Comparison of ENCODE assay signal across 10 cellular contexts in genomic region chr12:124397807-124398577, GRCh38.
DNase-seq lines count a peak whose midpoint lies in the region; ATAC-seq and TF ChIP-seq lines count a peak whose summit lies in the region.
"Had no signal": no experiment of that assay in that cellular context is flagged by ENCODE, and none has a peak within 500 bp of the region (broad histone marks: within the 10 kb centered on the region; RNA-seq: fewer than 3 reads in every experiment).

No MANE protein-coding gene starts in this region.

- peaks cover 35% of the 10 kb centered on the region for H3K36me3 Mint-ChIP-seq in brain

- H3K79me2 ChIP-seq in osteoblast (ENCODE audit: insufficient read depth, low read length) = no peaks in the 10 kb centered on the region

- peaks cover 95% of the 10 kb centered on the region for H3K4me1 ChIP-seq in muscle layer of colon (ENCODE audit: insufficient read depth, low read length)
- H3K4me1 ChIP-seq in osteoblast (ENCODE audit: insufficient read depth, low read length) = peaks cover 10% of the 10 kb centered on the region

- H3K4me2 ChIP-seq in osteoblast (ENCODE audit: insufficient read depth, low read length) = no peak overlapping the region

- H3K9me3 Mint-ChIP-seq in brain = no peaks in the 10 kb centered on the region
- H3K9me3 Mint-ChIP-seq: stimulated activated memory B cell treated with anti-CD40 and anti-IgM and Interleukin-4, amounts not matched to agents 10 μg/mL and 1 μg/mL and 100 μg/mL, for 72 hours had no signal

- no peaks in the 10 kb centered on the region for H3K27me3 ChIP-seq in muscle layer of colon (ENCODE audit: control insufficient read depth in 1 of 2, insufficient read depth in 2 of 2, low read length in 2 of 2)
- no peaks in the 10 kb centered on the region for H3K27me3 ChIP-seq in osteoblast (ENCODE audit: insufficient read depth, low read length)

- H3K9me3 ChIP-seq in muscle layer of colon (ENCODE audit: low read length) (no peaks in the 10 kb centered on the region), osteoblast (ENCODE audit: low read depth, low read length) (no peaks in the 10 kb centered on the region)

- no peak for TF ChIP-seq CTCF in brain (conservative IDR thresholded peaks at IDR 0.05)
- no peak for TF ChIP-seq CTCF in osteoblast (IDR thresholded peaks at IDR 0.05; ENCODE audit: extremely low read depth, low read depth, low read length)

- H2AFZ ChIP-seq in osteoblast (ENCODE audit: low read length) = no peak overlapping the region

- peaks cover 52% of the 10 kb centered on the region for H3K36me3 ChIP-seq in muscle layer of colon (ENCODE audit: insufficient read depth, low read length)
- peaks cover 41% of the 10 kb centered on the region for H3K36me3 ChIP-seq in osteoblast (ENCODE audit: insufficient read depth, low read length)

- H3K27ac ChIP-seq in muscle layer of colon (ENCODE audit: low read depth, low read length) = peak overlapping the region; percentile 96
- no peak overlapping the region for H3K27ac ChIP-seq in osteoblast (ENCODE audit: low read depth, low read length)

- DNase-seq in COLO668 (lab: John Stamatoyannopoulos, UW; ENCODE audit: unreplicated experiment) (peak; percentile 73), LHCN-M2 (ENCODE audit: low read depth) (peak; percentile 55), osteoblast (ENCODE audit: insufficient read length, low spot score, missing footprints) (no peak), NCI-H510A treated with DMSO at 0.1 percent for 48 hours (lab: John Stamatoyannopoulos, UW) (no peak)
- DNase-seq in activated T-cell treated with anti-CD3 and anti-CD28 coated beads, Interleukin-2, amount 50 U/mL, for 48 hours = no peak
- DNase-seq: NCI-H187 had no signal

- peaks cover 72% of the 10 kb centered on the region for H3K4me1 Mint-ChIP-seq in brain

- no peak overlapping the region for H3K9ac ChIP-seq in muscle layer of colon (ENCODE audit: low read length)

- peak overlapping the region in 3 of 5 experiments; percentile 41 to 90 (median 53) for H3K27ac Mint-ChIP-seq in brain
- H3K27ac Mint-ChIP-seq: stimulated activated memory B cell treated with anti-CD40 and anti-IgM and Interleukin-4, amounts not matched to agents 10 μg/mL and 1 μg/mL and 100 μg/mL, for 72 hours had no signal

- peaks cover 41% of the 10 kb centered on the region for H4K20me1 ChIP-seq in osteoblast (ENCODE audit: insufficient read depth, low read length)

- H3K4me3 ChIP-seq in muscle layer of colon (ENCODE audit: low read depth in 1 of 2, low read length in 2 of 2) = no peak overlapping the region
- no peak overlapping the region for H3K4me3 ChIP-seq in osteoblast (ENCODE audit: insufficient read depth, low read length)

- no peak for ATAC-seq in GM21515 (IDR thresholded peaks at IDR 0.05; ENCODE audit: unreplicated experiment)
- ATAC-seq: stimulated activated memory B cell treated with anti-CD40 and anti-IgM and Interleukin-4, amounts not matched to agents 10 μg/mL and 1 μg/mL and 100 μg/mL, for 72 hours had no signal

- no peak overlapping the region for H3K4me3 Mint-ChIP-seq in brain
- H3K4me3 Mint-ChIP-seq: stimulated activated memory B cell treated with anti-CD40 and anti-IgM and Interleukin-4, amounts not matched to agents 10 μg/mL and 1 μg/mL and 100 μg/mL, for 72 hours had no signal

- no peaks in the 10 kb centered on the region for H3K27me3 Mint-ChIP-seq in brain
- H3K27me3 Mint-ChIP-seq: stimulated activated memory B cell treated with anti-CD40 and anti-IgM and Interleukin-4, amounts not matched to agents 10 μg/mL and 1 μg/mL and 100 μg/mL, for 72 hours had no signal

Comparison
In these comparisons a context has a peak if more than half of its experiments do, and no peak if none do; other contexts are left out.
1. DNase-seq: peak in COLO668 (single experiment) and LHCN-M2 (single experiment); none in activated T-cell treated with anti-CD3 and anti-CD28 coated beads, Interleukin-2, amount 50 U/mL, for 48 hours (0 of 2), osteoblast (single experiment) and NCI-H510A treated with DMSO at 0.1 percent for 48 hours (single experiment).